Comparison of ENCODE assay signal across 7 cellular contexts in the genomic region with DNA sequence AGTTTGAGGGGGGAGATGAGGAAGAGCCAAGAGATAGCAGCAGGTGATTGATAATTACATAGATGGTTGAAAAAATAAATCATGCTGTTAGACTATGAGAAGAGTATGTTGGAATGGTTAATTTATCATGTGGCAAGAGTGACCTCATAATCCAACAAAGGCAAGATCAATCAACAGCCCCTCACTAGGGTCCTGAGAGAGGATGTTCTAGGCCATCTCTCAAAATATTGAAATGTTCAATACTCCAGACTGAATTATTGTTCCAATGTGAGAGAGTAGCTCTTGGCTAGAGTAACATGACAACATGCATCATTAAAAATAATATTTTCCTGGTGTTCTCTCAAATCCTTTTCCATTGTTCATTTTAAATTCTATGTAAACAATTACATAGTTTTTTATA.
A peak's percentile ranks its signal among the peaks of the same experiment; 100 is the strongest.
DNase-seq lines count a peak whose midpoint lies in the region; ATAC-seq, FAIRE-seq and TF ChIP-seq lines count a peak whose summit lies in the region.

No MANE protein-coding gene starts in this region.

- no peak for ATAC-seq in HG02852 (IDR thresholded peaks at IDR 0.05; ENCODE audit: unreplicated experiment)

- TF ChIP-seq CTCF in esophagus squamous epithelium (IDR thresholded peaks at IDR 0.05): no peak

- H3K4me1 ChIP-seq in esophagus squamous epithelium: peaks cover 10 to 80% (median 27%) of the 10 kb centered on the region in 3 donors
- peaks cover 17 to 43% (median 33%) of the 10 kb centered on the region in 3 donors for H3K4me1 ChIP-seq in skeletal muscle tissue (ENCODE audit: control insufficient read depth in 3 of 3, insufficient read depth in 3 of 3, low read length in 3 of 3)

- no peak for TF ChIP-seq POLR2A in GM12892 (IDR thresholded peaks at IDR 0.05; ENCODE audit: low read depth, low read length)
- no peak for TF ChIP-seq POLR2A in esophagus squamous epithelium (IDR thresholded peaks at IDR 0.05)

- no peak overlapping the region for H3K9ac ChIP-seq in SK-N-MC (ENCODE audit: insufficient read length)
- no peak overlapping the region for H3K9ac ChIP-seq in skeletal muscle tissue (ENCODE audit: low read depth in 1 of 3, low read length in 3 of 3)

- DNase-seq in GM12892 (ENCODE audit: insufficient read length) (no peak), SK-N-MC (ENCODE audit: low read depth, low spot score) (no peak), esophagus squamous epithelium (lab: John Stamatoyannopoulos, UW) (no peak), NCI-H2029 treated with DMSO at 0.1 percent for 48 hours (lab: John Stamatoyannopoulos, UW) (no peak), HCEC 1CT (no peak)

- 0 out of 2 replicates have a peak overlapping the region, but pooled peaks have one; percentile 37 for H3K27ac ChIP-seq in SK-N-MC
- peak overlapping the region in 3 of 4 donors; percentile 67 to 82 (median 80) for H3K27ac ChIP-seq in esophagus squamous epithelium
- H3K27ac ChIP-seq in skeletal muscle tissue (ENCODE audit: low read depth, low read length): peak overlapping the region; percentile 43

- H3K27me3 ChIP-seq in esophagus squamous epithelium (no peaks in the 10 kb centered on the region), skeletal muscle tissue (ENCODE audit: control insufficient read depth in 3 of 3, insufficient read depth in 3 of 3, low read length in 3 of 3) (no peaks in the 10 kb centered on the region)

- peak; percentile 5 for FAIRE-seq in GM12892 (lab: Jason Lieb, UNC)

- intact Hi-C loops in esophagus squamous epithelium (cut with DNase I): no loop called here

- H3K36me3 ChIP-seq in SK-N-MC (ENCODE audit: insufficient read depth, low read length) (no peaks in the 10 kb centered on the region), esophagus squamous epithelium (no peaks in the 10 kb centered on the region), skeletal muscle tissue (ENCODE audit: control insufficient read depth in 3 of 3, insufficient read depth in 3 of 3, low read length in 3 of 3) (no peaks in the 10 kb centered on the region)

- H3K9me3 ChIP-seq in SK-N-MC (ENCODE audit: low read depth, low read length) (no peaks in the 10 kb centered on the region), esophagus squamous epithelium (no peaks in the 10 kb centered on the region), skeletal muscle tissue (ENCODE audit: control insufficient read depth in 3 of 3, low read length in 3 of 3) (no peaks in the 10 kb centered on the region)

- no peak overlapping the region for H3K4me3 ChIP-seq in SK-N-MC
- no peak overlapping the region for H3K4me3 ChIP-seq in esophagus squamous epithelium
- no peak overlapping the region for H3K4me3 ChIP-seq in skeletal muscle tissue (ENCODE audit: low read length in 3 of 3)
